ENCODE assay signal across 11 cellular contexts in genomic region chr17:13500947-13501346, GRCh38.
"Had no signal": no experiment of that assay in that cellular context is flagged by ENCODE, and none has a peak within 500 bp of the region (broad histone marks: within the 10 kb centered on the region; RNA-seq: fewer than 3 reads in every experiment).

No MANE protein-coding gene starts in this region.

- FAIRE-seq: H1, H54 had no signal

- H2AFZ ChIP-seq: GM23248, GM23338 had no signal

- ATAC-seq: GM23338, HCT116 had no signal

- H3K9ac ChIP-seq: GM23248 had no signal

- H3K4me3 ChIP-seq: GM23248, GM23338, HAP-1 had no signal

- H3K4me2 ChIP-seq: GM23338 had no signal

- H3K9me3 ChIP-seq: HAP-1 had no signal

- H3K4me1 ChIP-seq: HAP-1 had no signal

- DNase-seq: GM23248, GOT3, H7, H9, HCEC 1CT, HFFc6 had no signal

- H3K27ac ChIP-seq: GM23248 had no signal

- H3K36me3 ChIP-seq: HAP-1 had no signal
